14 cellular contexts compared by ENCODE assay signal in genomic region chr2:110105608-110106467, GRCh38. TPM values are rescaled to one million over a fixed set of nuclear protein-coding genes. Genes with fewer than 3 reads are reported as not detected.
DNase-seq lines count a peak whose midpoint lies in the region; ATAC-seq, FAIRE-seq and TF ChIP-seq lines count a peak whose summit lies in the region.
"Had no signal": no experiment of that assay in that cellular context is flagged by ENCODE, and none has a peak within 500 bp of the region (broad histone marks: within the 10 kb centered on the region; RNA-seq: fewer than 3 reads in every experiment).

No MANE protein-coding gene starts in this region.

- H3K9ac ChIP-seq in astrocyte (ENCODE audit: low read length) = peak overlapping the region; percentile 61

- no peak overlapping the region for H3K27ac Mint-ChIP-seq in astrocyte (ENCODE audit: unreplicated experiment)
- peak overlapping the region; percentile 84 for H3K27ac Mint-ChIP-seq in mesothelial cell of epicardium
- H3K27ac Mint-ChIP-seq: effector memory CD8-positive, alpha-beta T cell; stimulated activated naive CD8-positive, alpha-beta T cell treated with anti-CD3 and anti-CD28 coated beads, Interleukin-15, Interleukin-2, amounts not matched to agents 100 ng/mL and 50 ng/mL, for 24 hours had no signal

- H3K4me1 ChIP-seq in astrocyte (ENCODE audit: insufficient read depth, low read length) = peaks cover 58% of the 10 kb centered on the region
- H3K4me1 ChIP-seq: HAP-1 had no signal

- intact Hi-C loops in posterior vena cava (cut with DNase I) = no loop called here

- H3K9me3 ChIP-seq in astrocyte (ENCODE audit: insufficient read depth, low read depth, low read length) = no peaks in the 10 kb centered on the region
- H3K9me3 ChIP-seq: HAP-1, neutrophil had no signal

- H3K79me2 ChIP-seq in astrocyte (ENCODE audit: insufficient read depth, low read length) = peaks cover 24% of the 10 kb centered on the region

- TF ChIP-seq CTCF in astrocyte (IDR thresholded peaks at IDR 0.05; ENCODE audit: insufficient read depth, low read depth, low read length) = no peak
- no peak for TF ChIP-seq CTCF in mesothelial cell of epicardium (IDR thresholded peaks at IDR 0.05; ENCODE audit: unreplicated experiment)

- peak overlapping the region; percentile 42 for H2AFZ ChIP-seq in astrocyte (ENCODE audit: low read depth, low read length)

- peak overlapping the region; percentile 2 for H3K4me3 ChIP-seq in astrocyte (ENCODE audit: insufficient read depth, low read depth, low read length)
- H3K4me3 ChIP-seq: HAP-1 had no signal

- no peak for ATAC-seq in GM18858 (IDR thresholded peaks at IDR 0.05; ENCODE audit: unreplicated experiment)
- ATAC-seq: effector memory CD8-positive, alpha-beta T cell had no signal

- CTCF ChIA-PET in HEK293T (lab: Yijun Ruan, JAX) = interaction anchor here (1.0 to 1.4 kb wide), 2 partner anchors 10 to 11 kb away, joined by 3 to 6 read pairs; partner anchors contain the start of gene MALL

- H3K36me3 ChIP-seq in astrocyte (ENCODE audit: insufficient read depth, low read length) = no peaks in the 10 kb centered on the region
- H3K36me3 ChIP-seq: HAP-1, neutrophil had no signal

- H3K4me3 Mint-ChIP-seq in astrocyte (ENCODE audit: unreplicated experiment) (no peak overlapping the region), mesothelial cell of epicardium (no peak overlapping the region)
- H3K4me3 Mint-ChIP-seq: effector memory CD8-positive, alpha-beta T cell; stimulated activated naive CD8-positive, alpha-beta T cell treated with anti-CD3 and anti-CD28 coated beads, Interleukin-15, Interleukin-2, amounts not matched to agents 100 ng/mL and 50 ng/mL, for 24 hours had no signal

- peak overlapping the region; percentile 71 for H3K4me2 ChIP-seq in astrocyte (ENCODE audit: low read length)

- H3K4me1 Mint-ChIP-seq in astrocyte (ENCODE audit: low read depth, unreplicated experiment) (peaks cover 28% of the 10 kb centered on the region), mesothelial cell of epicardium (peaks cover 51% of the 10 kb centered on the region)

- no peak for FAIRE-seq in astrocyte (lab: Jason Lieb, UNC)

- peak; percentile 20 for DNase-seq in AG08396 (ENCODE audit: low spot score)
- peak; percentile 20 for DNase-seq in HEK293T (ENCODE audit: extremely low spot score)
- DNase-seq in astrocyte (ENCODE audit: low read depth) = peak; percentile 87
- no peak for DNase-seq in mesothelial cell of epicardium (ENCODE audit: low spot score in 2 of 2, unreplicated experiment in 2 of 2)
- DNase-seq in NCI-H187 (lab: John Stamatoyannopoulos, UW) = no peak
- no peak for DNase-seq in posterior vena cava (ENCODE audit: low spot score)
- no peak for DNase-seq in amniotic stem cell (lab: John Stamatoyannopoulos, UW)
- DNase-seq: activated CD4-positive, alpha-beta T cell treated with anti-CD3 and anti-CD28 coated beads, Interleukin-2, amount 50 U/mL, for 48 hours; effector memory CD8-positive, alpha-beta T cell; NCI-H2107 had no signal

- H3K27me3 Mint-ChIP-seq in astrocyte (ENCODE audit: low read depth, unreplicated experiment) = peaks cover 4% of the 10 kb centered on the region
- peaks cover 19% of the 10 kb centered on the region for H3K27me3 Mint-ChIP-seq in mesothelial cell of epicardium (ENCODE audit: low read depth)

- H3K9me3 Mint-ChIP-seq in astrocyte (ENCODE audit: unreplicated experiment) (peaks cover 6% of the 10 kb centered on the region), mesothelial cell of epicardium (peaks cover 34% of the 10 kb centered on the region)
- H3K9me3 Mint-ChIP-seq: effector memory CD8-positive, alpha-beta T cell had no signal

- H3K27ac ChIP-seq in astrocyte (ENCODE audit: low read depth, low read length) = peak overlapping the region; percentile 75
- H3K27ac ChIP-seq: neutrophil had no signal

- POLR2A ChIA-PET in HEK293T (lab: Yijun Ruan, JAX) = no interaction called here

- H3K27me3 ChIP-seq in astrocyte (ENCODE audit: insufficient read depth, low read length) = no peaks in the 10 kb centered on the region

- H3K36me3 Mint-ChIP-seq in astrocyte (ENCODE audit: low read depth, unreplicated experiment) (no peaks in the 10 kb centered on the region), mesothelial cell of epicardium (peaks cover 10% of the 10 kb centered on the region)

- H4K20me1 ChIP-seq in astrocyte (ENCODE audit: insufficient read depth, low read length) = no peaks in the 10 kb centered on the region

TF ChIP-seq in HEK293T, 16 proteins besides CTCF, POLR2A, EP300 and RAD21:
- TF ChIP-seq SUZ12 (IDR thresholded peaks at IDR 0.05) = no peak
- TF ChIP-seq, protein P1, sequence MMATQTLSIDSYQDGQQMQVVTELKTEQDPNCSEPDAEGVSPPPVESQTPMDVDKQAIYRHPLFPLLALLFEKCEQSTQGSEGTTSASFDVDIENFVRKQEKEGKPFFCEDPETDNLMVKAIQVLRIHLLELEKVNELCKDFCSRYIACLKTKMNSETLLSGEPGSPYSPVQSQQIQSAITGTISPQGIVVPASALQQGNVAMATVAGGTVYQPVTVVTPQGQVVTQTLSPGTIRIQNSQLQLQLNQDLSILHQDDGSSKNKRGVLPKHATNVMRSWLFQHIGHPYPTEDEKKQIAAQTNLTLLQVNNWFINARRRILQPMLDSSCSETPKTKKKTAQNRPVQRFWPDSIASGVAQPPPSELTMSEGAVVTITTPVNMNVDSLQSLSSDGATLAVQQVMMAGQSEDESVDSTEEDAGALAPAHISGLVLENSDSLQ (IDR thresholded peaks at IDR 0.05) = peak; percentile 81

RNA-seq across cellular contexts. Expression of gene MALL, which starts 9.8 kb away (rescaled TPM):
- total RNA-seq in astrocyte (0.19 and 0.36 TPM in 2 replicates), mesothelial cell of epicardium (4.8 to 5.4 TPM (median 4.9 TPM) in 3 replicates), posterior vena cava (10 to 100 TPM; 35.1 to 38.8 TPM)

Comparison
In these comparisons a context has a peak if more than half of its experiments do, and no peak if none do; other contexts are left out.
1. DNase-seq: peak in AG08396 (single experiment), HEK293T (single experiment) and astrocyte (single experiment); none in mesothelial cell of epicardium (0 of 2), NCI-H187 (0 of 2), posterior vena cava (single experiment) and amniotic stem cell (single experiment).